In the genomic region with DNA sequence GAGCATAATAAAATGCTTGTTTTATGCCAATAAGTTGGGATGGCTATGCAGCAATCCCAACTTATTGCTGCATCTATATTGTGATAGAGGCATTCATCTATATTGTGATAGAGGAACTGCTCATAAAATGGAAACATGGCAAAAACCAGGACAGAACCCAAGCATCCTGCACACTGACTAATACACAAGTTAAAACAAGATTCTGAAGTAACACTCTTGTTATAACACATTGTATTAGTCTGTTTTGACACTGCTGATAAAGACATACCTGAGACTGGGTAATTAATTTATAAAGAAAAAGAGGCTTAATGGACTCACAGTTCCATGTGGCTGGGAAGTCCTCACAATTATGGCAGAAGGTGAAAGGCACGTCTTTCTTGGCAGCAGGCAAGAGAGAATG, we compare ENCODE assay signal across 19 cellular contexts. TPM values are rescaled to one million over a fixed set of nuclear protein-coding genes. Genes with fewer than 3 reads are reported as not detected.
DNase-seq lines count a peak whose midpoint lies in the region; ATAC-seq and TF ChIP-seq lines count a peak whose summit lies in the region.
"Had no signal": no experiment of that assay in that cellular context is flagged by ENCODE, and none has a peak within 500 bp of the region (broad histone marks: within the 10 kb centered on the region; RNA-seq: fewer than 3 reads in every experiment).

No MANE protein-coding gene starts in this region.

- no peak overlapping the region for H3K4me3 ChIP-seq in epithelial cell of esophagus (ENCODE audit: low read length)
- no peak overlapping the region for H3K4me3 ChIP-seq in left lung
- H3K4me3 ChIP-seq: BLaER1 had no signal

- TF ChIP-seq CTCF in epithelial cell of esophagus (IDR thresholded peaks at IDR 0.05; ENCODE audit: insufficient read depth, low read depth, low read length, missing control alignments) (no peak), foreskin keratinocyte (conservative IDR thresholded peaks at IDR 0.05) (no peak), left lung (IDR thresholded peaks at IDR 0.05) (no peak)

- DNase-seq in epithelial cell of esophagus (ENCODE audit: low read depth) (peak; percentile 6), foreskin keratinocyte (peak; percentile 46 to 69), left lung (no peak), COLO829 (ENCODE audit: low spot score) (no peak)
- DNase-seq: 8988T; ACHN; BE2C; C1 segment of cervical spinal cord; Caco-2; Calu3; CD4-positive, alpha-beta memory T cell; CD4-positive, CD25-positive, alpha-beta regulatory T cell; CD8-positive, alpha-beta memory T cell; DMS79 treated with DMSO at 0.1 percent for 48 hours; GF-D8 had no signal

- H3K36me3 ChIP-seq in left lung = no peaks in the 10 kb centered on the region
- H3K36me3 ChIP-seq: BE2C, BLaER1 had no signal

- ATAC-seq in foreskin keratinocyte (peak; percentile 19), HG03175 (IDR thresholded peaks at IDR 0.05; ENCODE audit: unreplicated experiment) (no peak), left lung (no peak)

- H3K27me3 ChIP-seq in foreskin keratinocyte = no peaks in the 10 kb centered on the region
- H3K27me3 ChIP-seq in left lung = no peaks in the 10 kb centered on the region
- H3K27me3 ChIP-seq: BE2C, BLaER1 had no signal

- H3K27ac ChIP-seq in foreskin keratinocyte (peak overlapping the region; percentile 54), left lung (no peak overlapping the region)
- H3K27ac ChIP-seq: BLaER1 had no signal

- H3K4me1 ChIP-seq in foreskin keratinocyte (peaks cover 17% of the 10 kb centered on the region), left lung (no peaks in the 10 kb centered on the region)
- H3K4me1 ChIP-seq: BE2C, BLaER1, Caco-2 had no signal

- peaks cover 0 to 4% of the 10 kb centered on the region in 2 donors for H3K9me3 ChIP-seq in left lung
- H3K9me3 ChIP-seq: BE2C, BLaER1, Caco-2 had no signal

- intact Hi-C loops in left lung (cut with DNase I) = no loop called here

RNA-seq across cellular contexts. Expression of gene KCNK10, which starts 36.8 kb away (rescaled TPM):
- total RNA-seq in foreskin keratinocyte (0.11 and 0.17 TPM in 2 replicates), left lung (not detected)
- polyA plus RNA-seq in foreskin keratinocyte = 0.04 and 0.09 TPM in 2 replicates
- total RNA-seq: A673; Calu3; CD4-positive, alpha-beta memory T cell; CD4-positive, CD25-positive, alpha-beta regulatory T cell; CD8-positive, alpha-beta memory T cell had no signal
- polyA plus RNA-seq: AG04450; CD4-positive, alpha-beta memory T cell; CD4-positive, CD25-positive, alpha-beta regulatory T cell; CD8-positive, alpha-beta memory T cell had no signal

Comparison
In these comparisons a context has a peak if more than half of its experiments do, and no peak if none do; other contexts are left out.
1. DNase-seq: peak in epithelial cell of esophagus (single experiment) and foreskin keratinocyte (2 of 2); none in left lung (0 of 2) and COLO829 (single experiment).